Comparison of ENCODE assay signal across 1 cellular context in the genomic region with DNA sequence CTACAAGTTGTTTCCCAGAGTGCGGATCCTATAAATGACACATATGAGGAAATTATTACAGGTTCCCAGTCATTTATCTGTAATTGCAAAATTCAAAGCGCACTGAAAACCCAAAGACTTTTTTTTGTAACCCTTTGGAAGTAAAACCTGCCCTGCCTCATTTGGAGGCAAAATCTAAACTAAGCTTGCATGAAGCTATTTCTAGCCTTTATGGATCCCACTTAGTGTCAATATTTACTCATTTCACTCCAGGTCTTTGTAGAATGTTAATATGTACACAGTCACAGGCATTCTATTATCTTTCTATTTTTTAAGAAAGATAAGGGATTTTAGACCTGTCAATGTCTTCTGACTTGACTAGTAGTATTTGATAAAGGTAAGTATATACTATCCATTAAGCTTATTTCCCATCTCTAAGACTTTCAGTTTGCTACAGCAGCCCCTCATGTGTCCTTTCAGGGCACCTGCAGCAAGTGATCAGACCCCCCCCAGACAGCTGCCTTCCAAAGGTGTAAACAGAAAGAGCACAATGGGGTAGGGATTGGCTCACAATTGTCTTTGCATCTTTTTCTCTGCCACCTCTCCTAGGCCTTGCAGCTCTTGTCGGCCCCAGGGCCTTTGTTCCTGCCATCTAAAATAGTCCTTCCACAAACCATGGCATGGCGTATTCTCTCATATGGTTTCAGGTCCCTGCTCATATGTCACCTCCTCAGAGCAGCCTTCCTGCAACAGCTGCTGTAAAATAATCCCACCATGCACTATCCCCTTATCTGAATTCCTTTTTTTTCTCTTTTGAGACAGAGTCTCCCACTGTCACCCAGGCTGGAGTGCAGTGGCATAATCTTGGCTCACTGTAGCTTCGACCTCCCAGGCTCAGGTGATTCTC.
A peak's percentile ranks its signal among the peaks of the same experiment; 100 is the strongest.
TF ChIP-seq lines count a peak whose summit lies in the region.

No MANE protein-coding gene starts in this region.

TF ChIP-seq in HepG2, 621 proteins besides CTCF, POLR2A, EP300 and RAD21 (continued from another document and continues in another):
- TF ChIP-seq, protein P1, sequence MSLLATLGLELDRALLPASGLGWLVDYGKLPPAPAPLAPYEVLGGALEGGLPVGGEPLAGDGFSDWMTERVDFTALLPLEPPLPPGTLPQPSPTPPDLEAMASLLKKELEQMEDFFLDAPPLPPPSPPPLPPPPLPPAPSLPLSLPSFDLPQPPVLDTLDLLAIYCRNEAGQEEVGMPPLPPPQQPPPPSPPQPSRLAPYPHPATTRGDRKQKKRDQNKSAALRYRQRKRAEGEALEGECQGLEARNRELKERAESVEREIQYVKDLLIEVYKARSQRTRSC (CRISPR knock-in tag; IDR thresholded peaks at IDR 0.05; ENCODE audit: low read depth): no peak
- TF ChIP-seq ZC3H4 (CRISPR knock-in tag; IDR thresholded peaks at IDR 0.05; ENCODE audit: borderline replicate concordance): no peak
- TF ChIP-seq KLF15 (CRISPR knock-in tag; IDR thresholded peaks at IDR 0.05; ENCODE audit: borderline replicate concordance): no peak
- TF ChIP-seq ZSCAN21 (CRISPR knock-in tag; IDR thresholded peaks at IDR 0.05; ENCODE audit: borderline replicate concordance): no peak
- peak; percentile 15; the same call in 1 of the 2 replicates for TF ChIP-seq PPARG (CRISPR knock-in tag; conservative IDR thresholded peaks at IDR 0.05)
- TF ChIP-seq, protein P2, sequence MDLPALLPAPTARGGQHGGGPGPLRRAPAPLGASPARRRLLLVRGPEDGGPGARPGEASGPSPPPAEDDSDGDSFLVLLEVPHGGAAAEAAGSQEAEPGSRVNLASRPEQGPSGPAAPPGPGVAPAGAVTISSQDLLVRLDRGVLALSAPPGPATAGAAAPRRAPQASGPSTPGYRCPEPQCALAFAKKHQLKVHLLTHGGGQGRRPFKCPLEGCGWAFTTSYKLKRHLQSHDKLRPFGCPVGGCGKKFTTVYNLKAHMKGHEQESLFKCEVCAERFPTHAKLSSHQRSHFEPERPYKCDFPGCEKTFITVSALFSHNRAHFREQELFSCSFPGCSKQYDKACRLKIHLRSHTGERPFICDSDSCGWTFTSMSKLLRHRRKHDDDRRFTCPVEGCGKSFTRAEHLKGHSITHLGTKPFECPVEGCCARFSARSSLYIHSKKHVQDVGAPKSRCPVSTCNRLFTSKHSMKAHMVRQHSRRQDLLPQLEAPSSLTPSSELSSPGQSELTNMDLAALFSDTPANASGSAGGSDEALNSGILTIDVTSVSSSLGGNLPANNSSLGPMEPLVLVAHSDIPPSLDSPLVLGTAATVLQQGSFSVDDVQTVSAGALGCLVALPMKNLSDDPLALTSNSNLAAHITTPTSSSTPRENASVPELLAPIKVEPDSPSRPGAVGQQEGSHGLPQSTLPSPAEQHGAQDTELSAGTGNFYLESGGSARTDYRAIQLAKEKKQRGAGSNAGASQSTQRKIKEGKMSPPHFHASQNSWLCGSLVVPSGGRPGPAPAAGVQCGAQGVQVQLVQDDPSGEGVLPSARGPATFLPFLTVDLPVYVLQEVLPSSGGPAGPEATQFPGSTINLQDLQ (CRISPR knock-in tag; IDR thresholded peaks at IDR 0.05): no peak
- TF ChIP-seq SP5 (CRISPR knock-in tag; IDR thresholded peaks at IDR 0.05; ENCODE audit: borderline replicate concordance, low read depth): no peak
- TF ChIP-seq ZSCAN12 (CRISPR knock-in tag; IDR thresholded peaks at IDR 0.05): no peak
- TF ChIP-seq, protein P3, sequence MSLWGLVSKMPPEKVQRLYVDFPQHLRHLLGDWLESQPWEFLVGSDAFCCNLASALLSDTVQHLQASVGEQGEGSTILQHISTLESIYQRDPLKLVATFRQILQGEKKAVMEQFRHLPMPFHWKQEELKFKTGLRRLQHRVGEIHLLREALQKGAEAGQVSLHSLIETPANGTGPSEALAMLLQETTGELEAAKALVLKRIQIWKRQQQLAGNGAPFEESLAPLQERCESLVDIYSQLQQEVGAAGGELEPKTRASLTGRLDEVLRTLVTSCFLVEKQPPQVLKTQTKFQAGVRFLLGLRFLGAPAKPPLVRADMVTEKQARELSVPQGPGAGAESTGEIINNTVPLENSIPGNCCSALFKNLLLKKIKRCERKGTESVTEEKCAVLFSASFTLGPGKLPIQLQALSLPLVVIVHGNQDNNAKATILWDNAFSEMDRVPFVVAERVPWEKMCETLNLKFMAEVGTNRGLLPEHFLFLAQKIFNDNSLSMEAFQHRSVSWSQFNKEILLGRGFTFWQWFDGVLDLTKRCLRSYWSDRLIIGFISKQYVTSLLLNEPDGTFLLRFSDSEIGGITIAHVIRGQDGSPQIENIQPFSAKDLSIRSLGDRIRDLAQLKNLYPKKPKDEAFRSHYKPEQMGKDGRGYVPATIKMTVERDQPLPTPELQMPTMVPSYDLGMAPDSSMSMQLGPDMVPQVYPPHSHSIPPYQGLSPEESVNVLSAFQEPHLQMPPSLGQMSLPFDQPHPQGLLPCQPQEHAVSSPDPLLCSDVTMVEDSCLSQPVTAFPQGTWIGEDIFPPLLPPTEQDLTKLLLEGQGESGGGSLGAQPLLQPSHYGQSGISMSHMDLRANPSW (CRISPR knock-in tag; IDR thresholded peaks at IDR 0.05; ENCODE audit: borderline replicate concordance): no peak
- no peak for TF ChIP-seq ZNF562 (CRISPR knock-in tag; IDR thresholded peaks at IDR 0.05; ENCODE audit: borderline replicate concordance)
- no peak for TF ChIP-seq HNRNPL (IDR thresholded peaks at IDR 0.05; ENCODE audit: low read depth, low read length)
- no peak for TF ChIP-seq TBL1XR1 (IDR thresholded peaks at IDR 0.05; ENCODE audit: borderline replicate concordance, low read length, partially characterized antibody)
- TF ChIP-seq, protein P4, sequence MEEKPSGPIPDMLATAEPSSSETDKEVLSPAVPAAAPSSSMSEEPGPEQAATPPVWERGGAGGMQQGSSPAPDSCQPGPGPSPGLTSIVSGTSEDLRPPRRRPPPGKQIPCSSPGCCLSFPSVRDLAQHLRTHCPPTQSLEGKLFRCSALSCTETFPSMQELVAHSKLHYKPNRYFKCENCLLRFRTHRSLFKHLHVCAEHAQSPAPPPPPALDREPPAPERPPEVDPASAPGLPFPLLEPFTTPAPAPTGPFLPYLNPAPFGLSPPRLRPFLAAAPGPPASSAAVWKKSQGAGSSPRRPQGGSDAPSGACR (CRISPR knock-in tag; IDR thresholded peaks at IDR 0.05): no peak
- TF ChIP-seq ZNF317 (CRISPR knock-in tag; IDR thresholded peaks at IDR 0.05): no peak
- no peak for TF ChIP-seq HNRNPLL (IDR thresholded peaks at IDR 0.05; ENCODE audit: low read depth, low read length, poor library complexity, severe bottlenecking)
- no peak for TF ChIP-seq RFXAP (CRISPR knock-in tag; IDR thresholded peaks at IDR 0.05; ENCODE audit: borderline replicate concordance)
- TF ChIP-seq, protein P5, sequence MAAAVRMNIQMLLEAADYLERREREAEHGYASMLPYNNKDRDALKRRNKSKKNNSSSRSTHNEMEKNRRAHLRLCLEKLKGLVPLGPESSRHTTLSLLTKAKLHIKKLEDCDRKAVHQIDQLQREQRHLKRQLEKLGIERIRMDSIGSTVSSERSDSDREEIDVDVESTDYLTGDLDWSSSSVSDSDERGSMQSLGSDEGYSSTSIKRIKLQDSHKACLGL (CRISPR knock-in tag; IDR thresholded peaks at IDR 0.05): no peak
- no peak for TF ChIP-seq ZNF274 (CRISPR knock-in tag; IDR thresholded peaks at IDR 0.05)
- TF ChIP-seq SKI (IDR thresholded peaks at IDR 0.05; ENCODE audit: partially characterized antibody): no peak
- no peak for TF ChIP-seq SIN3B (IDR thresholded peaks at IDR 0.05; ENCODE audit: low read length)
- TF ChIP-seq, protein P6, sequence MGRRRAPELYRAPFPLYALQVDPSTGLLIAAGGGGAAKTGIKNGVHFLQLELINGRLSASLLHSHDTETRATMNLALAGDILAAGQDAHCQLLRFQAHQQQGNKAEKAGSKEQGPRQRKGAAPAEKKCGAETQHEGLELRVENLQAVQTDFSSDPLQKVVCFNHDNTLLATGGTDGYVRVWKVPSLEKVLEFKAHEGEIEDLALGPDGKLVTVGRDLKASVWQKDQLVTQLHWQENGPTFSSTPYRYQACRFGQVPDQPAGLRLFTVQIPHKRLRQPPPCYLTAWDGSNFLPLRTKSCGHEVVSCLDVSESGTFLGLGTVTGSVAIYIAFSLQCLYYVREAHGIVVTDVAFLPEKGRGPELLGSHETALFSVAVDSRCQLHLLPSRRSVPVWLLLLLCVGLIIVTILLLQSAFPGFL (CRISPR knock-in tag; IDR thresholded peaks at IDR 0.05): no peak
- no peak for TF ChIP-seq KDM3A (CRISPR knock-in tag; IDR thresholded peaks at IDR 0.05; ENCODE audit: low read depth)
- TF ChIP-seq, protein P7, sequence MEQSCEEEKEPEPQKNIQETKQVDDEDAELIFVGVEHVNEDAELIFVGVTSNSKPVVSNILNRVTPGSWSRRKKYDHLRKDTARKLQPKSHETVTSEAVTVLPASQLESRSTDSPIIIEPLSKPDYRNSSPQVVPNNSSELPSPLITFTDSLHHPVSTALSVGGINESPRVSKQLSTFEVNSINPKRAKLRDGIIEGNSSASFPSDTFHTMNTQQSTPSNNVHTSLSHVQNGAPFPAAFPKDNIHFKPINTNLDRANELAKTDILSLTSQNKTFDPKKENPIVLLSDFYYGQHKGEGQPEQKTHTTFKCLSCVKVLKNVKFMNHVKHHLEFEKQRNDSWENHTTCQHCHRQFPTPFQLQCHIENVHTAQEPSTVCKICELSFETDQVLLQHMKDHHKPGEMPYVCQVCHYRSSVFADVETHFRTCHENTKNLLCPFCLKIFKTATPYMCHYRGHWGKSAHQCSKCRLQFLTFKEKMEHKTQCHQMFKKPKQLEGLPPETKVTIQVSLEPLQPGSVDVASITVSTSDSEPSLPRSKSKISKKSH (CRISPR knock-in tag; IDR thresholded peaks at IDR 0.05; ENCODE audit: borderline replicate concordance): no peak
- no peak for TF ChIP-seq MED13 (CRISPR knock-in tag; IDR thresholded peaks at IDR 0.05)
- TF ChIP-seq, protein P8, sequence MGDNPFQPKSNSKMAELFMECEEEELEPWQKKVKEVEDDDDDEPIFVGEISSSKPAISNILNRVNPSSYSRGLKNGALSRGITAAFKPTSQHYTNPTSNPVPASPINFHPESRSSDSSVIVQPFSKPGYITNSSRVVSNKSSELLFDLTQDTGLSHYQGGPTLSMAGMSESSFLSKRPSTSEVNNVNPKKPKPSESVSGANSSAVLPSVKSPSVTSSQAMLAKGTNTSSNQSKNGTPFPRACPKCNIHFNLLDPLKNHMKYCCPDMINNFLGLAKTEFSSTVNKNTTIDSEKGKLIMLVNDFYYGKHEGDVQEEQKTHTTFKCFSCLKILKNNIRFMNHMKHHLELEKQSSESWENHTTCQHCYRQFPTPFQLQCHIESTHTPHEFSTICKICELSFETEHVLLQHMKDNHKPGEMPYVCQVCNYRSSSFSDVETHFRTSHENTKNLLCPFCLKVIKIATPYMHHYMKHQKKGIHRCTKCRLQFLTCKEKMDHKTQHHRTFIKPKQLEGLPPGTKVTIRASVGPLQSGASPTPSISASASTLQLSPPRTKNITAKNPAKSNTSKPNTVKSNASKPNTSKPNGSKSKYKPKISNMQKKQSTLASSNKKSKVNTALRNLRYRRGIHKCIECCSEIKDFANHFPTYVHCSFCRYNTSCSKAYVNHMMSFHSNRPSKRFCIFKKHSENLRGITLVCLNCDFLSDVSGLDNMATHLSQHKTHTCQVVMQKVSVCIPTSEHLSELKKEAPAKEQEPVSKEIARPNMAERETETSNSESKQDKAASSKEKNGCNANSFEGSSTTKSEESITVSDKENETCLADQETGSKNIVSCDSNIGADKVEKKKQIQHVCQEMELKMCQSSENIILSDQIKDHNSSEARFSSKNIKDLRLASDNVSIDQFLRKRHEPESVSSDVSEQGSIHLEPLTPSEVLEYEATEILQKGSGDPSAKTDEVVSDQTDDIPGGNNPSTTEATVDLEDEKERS (CRISPR knock-in tag; IDR thresholded peaks at IDR 0.05): no peak
- no peak for TF ChIP-seq MXI1 (IDR thresholded peaks at IDR 0.05; ENCODE audit: borderline replicate concordance, low read depth, low read length)
- no peak for TF ChIP-seq BORCS8-MEF2B (CRISPR knock-in tag; IDR thresholded peaks at IDR 0.05)
- no peak for TF ChIP-seq ZNF761 (CRISPR knock-in tag; conservative IDR thresholded peaks at IDR 0.05)
- TF ChIP-seq ZNF501 (CRISPR knock-in tag; IDR thresholded peaks at IDR 0.05): no peak
- TF ChIP-seq ZNF431 (CRISPR knock-in tag; IDR thresholded peaks at IDR 0.05; ENCODE audit: borderline replicate concordance, low read depth): no peak
- TF ChIP-seq, protein P9, sequence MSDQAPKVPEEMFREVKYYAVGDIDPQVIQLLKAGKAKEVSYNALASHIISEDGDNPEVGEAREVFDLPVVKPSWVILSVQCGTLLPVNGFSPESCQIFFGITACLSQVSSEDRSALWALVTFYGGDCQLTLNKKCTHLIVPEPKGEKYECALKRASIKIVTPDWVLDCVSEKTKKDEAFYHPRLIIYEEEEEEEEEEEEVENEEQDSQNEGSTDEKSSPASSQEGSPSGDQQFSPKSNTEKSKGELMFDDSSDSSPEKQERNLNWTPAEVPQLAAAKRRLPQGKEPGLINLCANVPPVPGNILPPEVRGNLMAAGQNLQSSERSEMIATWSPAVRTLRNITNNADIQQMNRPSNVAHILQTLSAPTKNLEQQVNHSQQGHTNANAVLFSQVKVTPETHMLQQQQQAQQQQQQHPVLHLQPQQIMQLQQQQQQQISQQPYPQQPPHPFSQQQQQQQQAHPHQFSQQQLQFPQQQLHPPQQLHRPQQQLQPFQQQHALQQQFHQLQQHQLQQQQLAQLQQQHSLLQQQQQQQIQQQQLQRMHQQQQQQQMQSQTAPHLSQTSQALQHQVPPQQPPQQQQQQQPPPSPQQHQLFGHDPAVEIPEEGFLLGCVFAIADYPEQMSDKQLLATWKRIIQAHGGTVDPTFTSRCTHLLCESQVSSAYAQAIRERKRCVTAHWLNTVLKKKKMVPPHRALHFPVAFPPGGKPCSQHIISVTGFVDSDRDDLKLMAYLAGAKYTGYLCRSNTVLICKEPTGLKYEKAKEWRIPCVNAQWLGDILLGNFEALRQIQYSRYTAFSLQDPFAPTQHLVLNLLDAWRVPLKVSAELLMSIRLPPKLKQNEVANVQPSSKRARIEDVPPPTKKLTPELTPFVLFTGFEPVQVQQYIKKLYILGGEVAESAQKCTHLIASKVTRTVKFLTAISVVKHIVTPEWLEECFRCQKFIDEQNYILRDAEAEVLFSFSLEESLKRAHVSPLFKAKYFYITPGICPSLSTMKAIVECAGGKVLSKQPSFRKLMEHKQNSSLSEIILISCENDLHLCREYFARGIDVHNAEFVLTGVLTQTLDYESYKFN (CRISPR knock-in tag; conservative IDR thresholded peaks at IDR 0.05): peak; percentile 69
- TF ChIP-seq, protein P10, sequence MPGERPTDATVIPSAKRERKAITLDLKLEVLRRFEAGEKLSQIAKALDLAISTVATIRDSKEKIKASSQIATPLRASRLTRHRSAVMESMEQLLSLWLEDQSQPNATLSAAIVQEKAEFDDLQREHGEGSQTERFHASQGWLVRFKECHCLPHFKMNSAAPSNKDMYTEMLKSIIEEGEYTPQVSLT (CRISPR knock-in tag; IDR thresholded peaks at IDR 0.05; ENCODE audit: borderline replicate concordance, low read depth): no peak
- TF ChIP-seq, protein P11, sequence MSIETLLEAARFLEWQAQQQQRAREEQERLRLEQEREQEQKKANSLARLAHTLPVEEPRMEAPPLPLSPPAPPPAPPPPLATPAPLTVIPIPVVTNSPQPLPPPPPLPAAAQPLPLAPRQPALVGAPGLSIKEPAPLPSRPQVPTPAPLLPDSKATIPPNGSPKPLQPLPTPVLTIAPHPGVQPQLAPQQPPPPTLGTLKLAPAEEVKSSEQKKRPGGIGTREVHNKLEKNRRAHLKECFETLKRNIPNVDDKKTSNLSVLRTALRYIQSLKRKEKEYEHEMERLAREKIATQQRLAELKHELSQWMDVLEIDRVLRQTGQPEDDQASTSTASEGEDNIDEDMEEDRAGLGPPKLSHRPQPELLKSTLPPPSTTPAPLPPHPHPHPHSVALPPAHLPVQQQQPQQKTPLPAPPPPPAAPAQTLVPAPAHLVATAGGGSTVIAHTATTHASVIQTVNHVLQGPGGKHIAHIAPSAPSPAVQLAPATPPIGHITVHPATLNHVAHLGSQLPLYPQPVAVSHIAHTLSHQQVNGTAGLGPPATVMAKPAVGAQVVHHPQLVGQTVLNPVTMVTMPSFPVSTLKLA (IDR thresholded peaks at IDR 0.05): no peak
